Comparison of ENCODE assay signal across 1 cellular context in genomic region chr19:8610041-8610927, GRCh38.
TF ChIP-seq lines count a peak whose summit lies in the region.

Gene ADAMTS10 (minus strand): TSS chr19:8610715. CDS start chr19:8605710, 5,005 bp downstream.

TF ChIP-seq in SK-N-SH treated with all-trans-retinoic acid at 6 μM for 48 hours, 23 proteins besides CTCF, POLR2A, EP300 and RAD21 (continued from another document):
- TF ChIP-seq, protein P1, sequence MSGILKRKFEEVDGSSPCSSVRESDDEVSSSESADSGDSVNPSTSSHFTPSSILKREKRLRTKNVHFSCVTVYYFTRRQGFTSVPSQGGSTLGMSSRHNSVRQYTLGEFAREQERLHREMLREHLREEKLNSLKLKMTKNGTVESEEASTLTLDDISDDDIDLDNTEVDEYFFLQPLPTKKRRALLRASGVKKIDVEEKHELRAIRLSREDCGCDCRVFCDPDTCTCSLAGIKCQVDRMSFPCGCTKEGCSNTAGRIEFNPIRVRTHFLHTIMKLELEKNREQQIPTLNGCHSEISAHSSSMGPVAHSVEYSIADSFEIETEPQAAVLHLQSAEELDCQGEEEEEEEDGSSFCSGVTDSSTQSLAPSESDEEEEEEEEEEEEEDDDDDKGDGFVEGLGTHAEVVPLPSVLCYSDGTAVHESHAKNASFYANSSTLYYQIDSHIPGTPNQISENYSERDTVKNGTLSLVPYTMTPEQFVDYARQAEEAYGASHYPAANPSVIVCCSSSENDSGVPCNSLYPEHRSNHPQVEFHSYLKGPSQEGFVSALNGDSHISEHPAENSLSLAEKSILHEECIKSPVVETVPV (CRISPR knock-in tag; IDR thresholded peaks at IDR 0.05) = no peak
- TF ChIP-seq ZC3H10 (CRISPR knock-in tag; IDR thresholded peaks at IDR 0.05) (no peak), TOX (CRISPR knock-in tag; IDR thresholded peaks at IDR 0.05; ENCODE audit: borderline replicate concordance) (no peak)
